ENCODE assay signal across 9 cellular contexts in genomic region chr12:48678561-48679185, GRCh38. TPM values are rescaled to one million over a fixed set of nuclear protein-coding genes. Genes with fewer than 3 reads are reported as not detected.
DNase-seq lines count a peak whose midpoint lies in the region; ATAC-seq and TF ChIP-seq lines count a peak whose summit lies in the region.
"Had no signal": no experiment of that assay in that cellular context is flagged by ENCODE, and none has a peak within 500 bp of the region (broad histone marks: within the 10 kb centered on the region; RNA-seq: fewer than 3 reads in every experiment).

No MANE protein-coding gene starts in this region.

- H3K4me1 Mint-ChIP-seq in activated T-helper 2 cell treated with anti-CD3 and anti-CD28 coated beads, Interferon-gamma antibody, Interleukin-2, Interleukin-4, amounts not matched to agents 10 μg/mL and 5 μg/mL and 100 μg/mL, durations not matched to agents 14 hours and 24 hours and 36 hours (ENCODE audit: low read depth) = peaks cover 33% of the 10 kb centered on the region
- peaks cover 37% of the 10 kb centered on the region for H3K4me1 Mint-ChIP-seq in mesothelial cell of epicardium

- no peaks in the 10 kb centered on the region for H3K27me3 Mint-ChIP-seq in activated T-helper 2 cell treated with anti-CD3 and anti-CD28 coated beads, Interferon-gamma antibody, Interleukin-2, Interleukin-4, amounts not matched to agents 10 μg/mL and 5 μg/mL and 100 μg/mL, durations not matched to agents 14 hours and 24 hours and 36 hours (ENCODE audit: low read depth)
- no peaks in the 10 kb centered on the region for H3K27me3 Mint-ChIP-seq in mesothelial cell of epicardium (ENCODE audit: low read depth)

- H3K36me3 ChIP-seq in sigmoid colon (peaks cover 0 to 51% (median 14%) of the 10 kb centered on the region in 4 donors), vagina (peaks cover 0 to 29% of the 10 kb centered on the region in 2 donors), heart right ventricle (peaks cover 0 to 70% (median 14%) of the 10 kb centered on the region in 9 donors)

- ATAC-seq in heart right ventricle = no peak

- TF ChIP-seq CTCF in HFF-Myc (IDR thresholded peaks at IDR 0.05; ENCODE audit: low read depth, low read length, missing control alignments) = no peak
- TF ChIP-seq CTCF in mesothelial cell of epicardium (IDR thresholded peaks at IDR 0.05; ENCODE audit: unreplicated experiment) = no peak
- TF ChIP-seq CTCF in sigmoid colon (IDR thresholded peaks at IDR 0.05) = no peak
- TF ChIP-seq CTCF in vagina (IDR thresholded peaks at IDR 0.05) = no peak
- TF ChIP-seq CTCF in heart right ventricle (IDR thresholded peaks at IDR 0.05) = no peak

- no peak overlapping the region for H3K27ac ChIP-seq in sigmoid colon
- no peak overlapping the region for H3K27ac ChIP-seq in vagina
- peak overlapping the region in 2 of 10 donors; percentile 29 to 32 for H3K27ac ChIP-seq in heart right ventricle

- intact Hi-C loops in activated T-helper 2 cell treated with anti-CD3 and anti-CD28 coated beads, Interferon-gamma antibody, Interleukin-2, Interleukin-4, amounts not matched to agents 10 μg/mL and 5 μg/mL and 100 μg/mL, durations not matched to agents 14 hours and 24 hours and 36 hours (cut with micrococcal nuclease) = loop anchor here (1.0 to 5.0 kb wide), 2 partner anchors 39 to 871 kb away; no protein-coding TSS in a partner anchor
- intact Hi-C loops in sigmoid colon (cut with DNase I) = no loop called here
- intact Hi-C loops in vagina (cut with DNase I) = no loop called here
- intact Hi-C loops in heart right ventricle (cut with DNase I) = no loop called here

- H3K36me3 Mint-ChIP-seq in activated T-helper 2 cell treated with anti-CD3 and anti-CD28 coated beads, Interferon-gamma antibody, Interleukin-2, Interleukin-4, amounts not matched to agents 10 μg/mL and 5 μg/mL and 100 μg/mL, durations not matched to agents 14 hours and 24 hours and 36 hours (ENCODE audit: low read depth) = peaks cover 65% of the 10 kb centered on the region
- peaks cover 19% of the 10 kb centered on the region for H3K36me3 Mint-ChIP-seq in mesothelial cell of epicardium

- H3K4me3 Mint-ChIP-seq in activated T-helper 2 cell treated with anti-CD3 and anti-CD28 coated beads, Interferon-gamma antibody, Interleukin-2, Interleukin-4, amounts not matched to agents 10 μg/mL and 5 μg/mL and 100 μg/mL, durations not matched to agents 14 hours and 24 hours and 36 hours (ENCODE audit: low read depth) = peak overlapping the region; percentile 75
- H3K4me3 Mint-ChIP-seq in mesothelial cell of epicardium = peak overlapping the region; percentile 63

- TF ChIP-seq POLR2A in sigmoid colon (IDR thresholded peaks at IDR 0.05) = no peak
- TF ChIP-seq POLR2A in vagina (IDR thresholded peaks at IDR 0.05) = no peak

- H3K9me3 Mint-ChIP-seq in activated T-helper 2 cell treated with anti-CD3 and anti-CD28 coated beads, Interferon-gamma antibody, Interleukin-2, Interleukin-4, amounts not matched to agents 10 μg/mL and 5 μg/mL and 100 μg/mL, durations not matched to agents 14 hours and 24 hours and 36 hours = no peaks in the 10 kb centered on the region
- H3K9me3 Mint-ChIP-seq in mesothelial cell of epicardium = no peaks in the 10 kb centered on the region

- peak overlapping the region; percentile 95 for H3K4me3 ChIP-seq in HFF-Myc (replicated peaks; ENCODE audit: low read depth, low read length)
- H3K4me3 ChIP-seq in sigmoid colon = peak overlapping the region in 1 of 4 donors; percentile 0
- no peak overlapping the region for H3K4me3 ChIP-seq in vagina
- H3K4me3 ChIP-seq in heart right ventricle = peak overlapping the region in 2 of 10 donors; percentile 3 to 13

- DNase-seq in AML-193 (lab: John Stamatoyannopoulos, UW) (peak; percentile 7 to 20), HFF-Myc (ENCODE audit: extremely low read depth, low read depth) (no peak), mesothelial cell of epicardium (ENCODE audit: low spot score in 2 of 2, unreplicated experiment in 2 of 2) (no peak), NCI-H2107 treated with DMSO at 0.1 percent for 48 hours (lab: John Stamatoyannopoulos, UW; ENCODE audit: unreplicated experiment) (no peak), sigmoid colon (no peak), vagina (ENCODE audit: extremely low spot score in 2 of 2) (no peak), heart right ventricle (no peak)
- no peak for DNase-seq in activated T-helper 2 cell treated with anti-CD3 and anti-CD28 coated beads, Interferon-gamma antibody, Interleukin-2, Interleukin-4, amounts not matched to agents 10 μg/mL and 5 μg/mL and 100 μg/mL, durations not matched to agents 14 hours and 24 hours and 36 hours (ENCODE audit: low spot score)
- DNase-seq: NCI-H1092 treated with DMSO at 0.1 percent for 48 hours had no signal

- peaks cover 0 to 62% (median 51%) of the 10 kb centered on the region in 4 donors for H3K4me1 ChIP-seq in sigmoid colon
- H3K4me1 ChIP-seq in vagina = peaks cover 70% of the 10 kb centered on the region
- H3K4me1 ChIP-seq in heart right ventricle = peaks cover 3 to 72% (median 62%) of the 10 kb centered on the region in 9 donors

- no peaks in the 10 kb centered on the region for H3K27me3 ChIP-seq in sigmoid colon
- H3K27me3 ChIP-seq in vagina = no peaks in the 10 kb centered on the region
- no peaks in the 10 kb centered on the region for H3K27me3 ChIP-seq in heart right ventricle

- WGBS in sigmoid colon, 2 donors = 63 to 66% methylated on average over 3 of the region's 3 CpGs
- 59 to 60% methylated on average over 3 of the region's 3 CpGs for WGBS in heart right ventricle, 2 donors

- no peak for TF ChIP-seq EP300 in sigmoid colon (IDR thresholded peaks at IDR 0.05)

- peak overlapping the region; percentile 90 for H3K27ac Mint-ChIP-seq in activated T-helper 2 cell treated with anti-CD3 and anti-CD28 coated beads, Interferon-gamma antibody, Interleukin-2, Interleukin-4, amounts not matched to agents 10 μg/mL and 5 μg/mL and 100 μg/mL, durations not matched to agents 14 hours and 24 hours and 36 hours
- H3K27ac Mint-ChIP-seq in mesothelial cell of epicardium = peak overlapping the region; percentile 91

- H3K9me3 ChIP-seq in sigmoid colon = no peaks in the 10 kb centered on the region
- H3K9me3 ChIP-seq in vagina = no peaks in the 10 kb centered on the region
- H3K9me3 ChIP-seq in heart right ventricle = no peaks in the 10 kb centered on the region

RNA-seq across cellular contexts. Expression of gene KANSL2, which starts 3.4 kb away (rescaled TPM):
- 59.5 and 62.7 TPM in 2 replicates for total RNA-seq in activated T-helper 2 cell treated with anti-CD3 and anti-CD28 coated beads, Interferon-gamma antibody, Interleukin-2, Interleukin-4, amounts not matched to agents 10 μg/mL and 5 μg/mL and 100 μg/mL, durations not matched to agents 14 hours and 24 hours and 36 hours
- total RNA-seq in mesothelial cell of epicardium (48.3 to 53.7 TPM (median 48.4 TPM) in 3 replicates), sigmoid colon (10 to 100 TPM; 28.2 to 63.0 (median 37.0) TPM), vagina (86.2 TPM), heart right ventricle (10 to 100 TPM; 17.3 to 30.7 (median 20.7) TPM)
- polyA plus RNA-seq in sigmoid colon (10 to 100 TPM; 13.2 to 26.2 (median 14.8) TPM), heart right ventricle (10 to 100 TPM; 24.2 to 36.4 TPM)

RNA-seq across cellular contexts. Expression of gene CCNT1, which starts 37.8 kb away (rescaled TPM):
- total RNA-seq in activated T-helper 2 cell treated with anti-CD3 and anti-CD28 coated beads, Interferon-gamma antibody, Interleukin-2, Interleukin-4, amounts not matched to agents 10 μg/mL and 5 μg/mL and 100 μg/mL, durations not matched to agents 14 hours and 24 hours and 36 hours = 70.2 and 71.9 TPM in 2 replicates
- total RNA-seq in mesothelial cell of epicardium = 50.4 to 54.7 TPM (median 52.5 TPM) in 3 replicates
- total RNA-seq in sigmoid colon = 10 to 100 TPM; 20.7 to 29.2 (median 23.9) TPM
- polyA plus RNA-seq in sigmoid colon = 1 to 10 TPM; 3.0 to 7.9 (median 3.7) TPM
- 58.4 TPM for total RNA-seq in vagina
- 10 to 100 TPM; 17.6 to 27.2 (median 23.0) TPM for total RNA-seq in heart right ventricle
- polyA plus RNA-seq in heart right ventricle = 1 to 10 TPM; 2.7 to 4.0 TPM

Comparison
In these comparisons a context has a peak if more than half of its experiments do, and no peak if none do; other contexts are left out.
1. DNase-seq: peak in AML-193 (2 of 2); none in HFF-Myc (single experiment), activated T-helper 2 cell treated with anti-CD3 and anti-CD28 coated beads, Interferon-gamma antibody, Interleukin-2, Interleukin-4, amounts not matched to agents 10 μg/mL and 5 μg/mL and 100 μg/mL, durations not matched to agents 14 hours and 24 hours and 36 hours (single experiment), mesothelial cell of epicardium (0 of 2), NCI-H2107 treated with DMSO at 0.1 percent for 48 hours (single experiment), sigmoid colon (single experiment), vagina (0 of 2) and heart right ventricle (0 of 2).